In genomic region chr14:73846944-73847343, GRCh38 we compare ENCODE assay signal across 21 cellular contexts.
"Had no signal": no experiment of that assay in that cellular context is flagged by ENCODE, and none has a peak within 500 bp of the region (broad histone marks: within the 10 kb centered on the region; RNA-seq: fewer than 3 reads in every experiment).

No MANE protein-coding gene starts in this region.

- H3K36me3 ChIP-seq: MG63 had no signal

- H3K27me3 ChIP-seq: MG63 had no signal

- DNase-seq: Karpas-422, KG1, MG63, NCI-H1092, NCI-H1105 treated with DMSO at 0.1 percent for 48 hours, NCI-H1417 treated with DMSO at 0.1 percent for 48 hours, NCI-H146, NCI-H1694 treated with DMSO at 0.1 percent for 48 hours, NCI-H1930, NCI-H2081, NCI-H2107, NCI-H2171, NCI-H226, NCI-H446, NCI-H510A, NCI-H524 treated with DMSO at 0.1 percent for 48 hours, NCI-H774, SHP77 had no signal

- H3K9me3 ChIP-seq: MG63 had no signal

- ATAC-seq: SK-N-SH treated with all-trans-retinoic acid at 6 μM for 48 hours had no signal

- H3K4me3 ChIP-seq: MG63 had no signal

- FAIRE-seq: RCC 7860 had no signal

- H3K27ac ChIP-seq: RWPE1 had no signal
